Comparison of ENCODE assay signal across 12 cellular contexts in genomic region chr2:136056077-136056688, GRCh38.
DNase-seq lines count a peak whose midpoint lies in the region; ATAC-seq and TF ChIP-seq lines count a peak whose summit lies in the region.
"Had no signal": no experiment of that assay in that cellular context is flagged by ENCODE, and none has a peak within 500 bp of the region (broad histone marks: within the 10 kb centered on the region; RNA-seq: fewer than 3 reads in every experiment).

No MANE protein-coding gene starts in this region.

- peaks cover 5% of the 10 kb centered on the region for H3K9me3 Mint-ChIP-seq in activated naive CD8-positive, alpha-beta T cell treated with anti-CD3 and anti-CD28 coated beads for 36 hours
- no peaks in the 10 kb centered on the region for H3K9me3 Mint-ChIP-seq in CD4-positive, alpha-beta T cell

- H3K4me3 ChIP-seq in effector memory CD4-positive, alpha-beta T cell (ENCODE audit: insufficient read depth, low read depth, low read length, poor library complexity, severe bottlenecking): no peak overlapping the region
- H3K4me3 ChIP-seq: pancreas had no signal

- H3K9me3 ChIP-seq in CD4-positive, alpha-beta T cell (ENCODE audit: control insufficient read depth, low read length): no peaks in the 10 kb centered on the region
- no peaks in the 10 kb centered on the region for H3K9me3 ChIP-seq in effector memory CD4-positive, alpha-beta T cell (ENCODE audit: control insufficient read depth, low read length)
- H3K9me3 ChIP-seq: pancreas had no signal

- H3K27me3 Mint-ChIP-seq in activated naive CD8-positive, alpha-beta T cell treated with anti-CD3 and anti-CD28 coated beads for 36 hours: no peaks in the 10 kb centered on the region
- no peaks in the 10 kb centered on the region for H3K27me3 Mint-ChIP-seq in CD4-positive, alpha-beta T cell

- H3K27ac ChIP-seq in CD4-positive, alpha-beta T cell (ENCODE audit: low read depth, low read length): no peak overlapping the region
- no peak overlapping the region for H3K27ac ChIP-seq in effector memory CD4-positive, alpha-beta T cell (ENCODE audit: insufficient read depth, low read length, poor library complexity, severe bottlenecking)
- H3K27ac ChIP-seq: pancreas had no signal

- H3K36me3 Mint-ChIP-seq in activated naive CD8-positive, alpha-beta T cell treated with anti-CD3 and anti-CD28 coated beads for 36 hours: peaks cover 6% of the 10 kb centered on the region
- no peaks in the 10 kb centered on the region for H3K36me3 Mint-ChIP-seq in CD4-positive, alpha-beta T cell (ENCODE audit: low read depth)

- POLR2A ChIA-PET in CD4-positive, alpha-beta T cell (lab: Charles Lee): interaction anchor here (1.1 to 1.3 kb wide), 2 partner anchors 80 to 96 kb away, joined by 3 to 5 read pairs; no protein-coding TSS in a partner anchor

- DNase-seq in activated naive CD8-positive, alpha-beta T cell treated with anti-CD3 and anti-CD28 coated beads for 36 hours: no peak
- DNase-seq in CD4-positive, alpha-beta T cell: no peak
- DNase-seq in NCI-H2107 treated with DMSO at 0.1 percent for 48 hours (lab: John Stamatoyannopoulos, UW; ENCODE audit: unreplicated experiment): no peak
- DNase-seq in effector memory CD4-positive, alpha-beta T cell: no peak
- DNase-seq in NCI-H146 (lab: John Stamatoyannopoulos, UW): no peak
- DNase-seq: amniotic stem cell, DND-41, NCI-H524 treated with DMSO at 0.1 percent for 48 hours, pancreas had no signal

- peaks cover 78% of the 10 kb centered on the region for H3K4me1 Mint-ChIP-seq in activated naive CD8-positive, alpha-beta T cell treated with anti-CD3 and anti-CD28 coated beads for 36 hours
- peaks cover 74% of the 10 kb centered on the region for H3K4me1 Mint-ChIP-seq in CD4-positive, alpha-beta T cell (ENCODE audit: low read depth)

- intact Hi-C loops in CD4-positive, alpha-beta T cell (cut with DNase I, micrococcal nuclease): loop anchor here in 1 of 2 experiments (10.0 kb wide), 1 partner anchor 49 kb away; no protein-coding TSS in a partner anchor

- TF ChIP-seq CTCF in CD4-positive, alpha-beta T cell (IDR thresholded peaks at IDR 0.05): no peak

- H3K27ac Mint-ChIP-seq in activated naive CD8-positive, alpha-beta T cell treated with anti-CD3 and anti-CD28 coated beads for 36 hours: peak overlapping the region; percentile 94
- no peak overlapping the region for H3K27ac Mint-ChIP-seq in CD4-positive, alpha-beta T cell

- CTCF ChIA-PET in CD4-positive, alpha-beta T cell (lab: Charles Lee): interaction anchor here (0.9 to 1.1 kb wide), 3 partner anchors 81 to 328 kb away, joined by 3 to 4 read pairs (median 4); no protein-coding TSS in a partner anchor

- H3K4me3 Mint-ChIP-seq in activated naive CD8-positive, alpha-beta T cell treated with anti-CD3 and anti-CD28 coated beads for 36 hours: no peak overlapping the region
- no peak overlapping the region for H3K4me3 Mint-ChIP-seq in CD4-positive, alpha-beta T cell

- no peaks in the 10 kb centered on the region for H3K27me3 ChIP-seq in CD4-positive, alpha-beta T cell (ENCODE audit: control insufficient read depth, insufficient read depth, low read length)
- no peaks in the 10 kb centered on the region for H3K27me3 ChIP-seq in effector memory CD4-positive, alpha-beta T cell (replicated peaks; ENCODE audit: control insufficient read depth, insufficient read depth, low read length, poor library complexity, severe bottlenecking)
- H3K27me3 ChIP-seq: pancreas had no signal

- ATAC-seq in GM18511 (IDR thresholded peaks at IDR 0.05; ENCODE audit: unreplicated experiment) (peak; percentile 44), GM21447 (IDR thresholded peaks at IDR 0.05; ENCODE audit: unreplicated experiment) (peak; percentile 32), HG03520 (IDR thresholded peaks at IDR 0.05; ENCODE audit: unreplicated experiment) (peak; percentile 39)
- no peak for ATAC-seq in CD4-positive, alpha-beta T cell (ENCODE audit: poor library complexity)
- ATAC-seq: pancreas had no signal

- no peaks in the 10 kb centered on the region for H3K36me3 ChIP-seq in effector memory CD4-positive, alpha-beta T cell (ENCODE audit: control insufficient read depth, insufficient read depth, low read length)
- H3K36me3 ChIP-seq: pancreas had no signal

- H3K4me1 ChIP-seq in effector memory CD4-positive, alpha-beta T cell (ENCODE audit: control insufficient read depth, insufficient read depth, low read length, poor library complexity, severe bottlenecking): peaks cover 41% of the 10 kb centered on the region
- H3K4me1 ChIP-seq: pancreas had no signal
